ENCODE assay signal across 15 cellular contexts in genomic region chr15:44883219-44883900, GRCh38.
DNase-seq lines count a peak whose midpoint lies in the region; ATAC-seq lines count a peak whose summit lies in the region.
"Had no signal": no experiment of that assay in that cellular context is flagged by ENCODE, and none has a peak within 500 bp of the region (broad histone marks: within the 10 kb centered on the region; RNA-seq: fewer than 3 reads in every experiment).

No MANE protein-coding gene starts in this region.

- H3K9me3 Mint-ChIP-seq in activated T-cell treated with anti-CD3 and anti-CD28 coated beads, Interleukin-2, amount 50 U/mL, for 24 hours, result peaks cover 13% of the 10 kb centered on the region
- peaks cover 1% of the 10 kb centered on the region for H3K9me3 Mint-ChIP-seq in activated naive CD8-positive, alpha-beta T cell treated with anti-CD3 and anti-CD28 coated beads for 36 hours

- peak overlapping the region; percentile 88 for H3K27ac Mint-ChIP-seq in activated T-cell treated with anti-CD3 and anti-CD28 coated beads, Interleukin-2, amount 50 U/mL, for 24 hours
- H3K27ac Mint-ChIP-seq in activated naive CD8-positive, alpha-beta T cell treated with anti-CD3 and anti-CD28 coated beads for 36 hours, result peak overlapping the region; percentile 42
- H3K27ac Mint-ChIP-seq: CD8-positive, alpha-beta T cell had no signal

- peak; percentile 26 for ATAC-seq in stimulated activated naive CD8-positive, alpha-beta T cell treated with anti-CD3 and anti-CD28 coated beads, Interleukin-15, Interleukin-2, amounts not matched to agents 100 U/mL and 50 U/mL, for 24 hours
- no peak for ATAC-seq in HG03196 (IDR thresholded peaks at IDR 0.05; ENCODE audit: unreplicated experiment)
- no peak for ATAC-seq in HG03469 (IDR thresholded peaks at IDR 0.05; ENCODE audit: unreplicated experiment)
- ATAC-seq: CD8-positive, alpha-beta T cell; left colon had no signal

- H3K4me3 Mint-ChIP-seq in activated T-cell treated with anti-CD3 and anti-CD28 coated beads, Interleukin-2, amount 50 U/mL, for 24 hours, result peak overlapping the region; percentile 16
- no peak overlapping the region for H3K4me3 Mint-ChIP-seq in activated naive CD8-positive, alpha-beta T cell treated with anti-CD3 and anti-CD28 coated beads for 36 hours
- H3K4me3 Mint-ChIP-seq: CD8-positive, alpha-beta T cell had no signal

- no peak for DNase-seq in activated T-cell treated with anti-CD3 and anti-CD28 coated beads, Interleukin-2, amount 50 U/mL, for 24 hours
- DNase-seq in activated T-cell treated with anti-CD3 and anti-CD28 coated beads for 4 hours (no peak), M059J (ENCODE audit: low read depth) (peak; percentile 80), NCI-H524 treated with DMSO at 0.1 percent for 48 hours (lab: John Stamatoyannopoulos, UW) (no peak)
- no peak for DNase-seq in activated naive CD8-positive, alpha-beta T cell treated with anti-CD3 and anti-CD28 coated beads for 36 hours
- peak; percentile 12 for DNase-seq in stimulated activated naive CD8-positive, alpha-beta T cell treated with anti-CD3 and anti-CD28 coated beads, Interleukin-15, Interleukin-2, amounts not matched to agents 100 U/mL and 50 U/mL, for 24 hours
- DNase-seq: CD8-positive, alpha-beta T cell; effector CD4-positive, alpha-beta T cell; left colon; ovary; small intestine; stomach; uterus had no signal

- H3K27me3 Mint-ChIP-seq in activated T-cell treated with anti-CD3 and anti-CD28 coated beads, Interleukin-2, amount 50 U/mL, for 24 hours, result peaks cover 7% of the 10 kb centered on the region
- no peaks in the 10 kb centered on the region for H3K27me3 Mint-ChIP-seq in activated naive CD8-positive, alpha-beta T cell treated with anti-CD3 and anti-CD28 coated beads for 36 hours

- peaks cover 38% of the 10 kb centered on the region for H3K4me1 Mint-ChIP-seq in activated T-cell treated with anti-CD3 and anti-CD28 coated beads, Interleukin-2, amount 50 U/mL, for 24 hours (ENCODE audit: low read depth)
- H3K4me1 Mint-ChIP-seq in activated naive CD8-positive, alpha-beta T cell treated with anti-CD3 and anti-CD28 coated beads for 36 hours, result peaks cover 17% of the 10 kb centered on the region

- peaks cover 4% of the 10 kb centered on the region for H3K36me3 Mint-ChIP-seq in activated T-cell treated with anti-CD3 and anti-CD28 coated beads, Interleukin-2, amount 50 U/mL, for 24 hours (ENCODE audit: low read depth)
- H3K36me3 Mint-ChIP-seq in activated naive CD8-positive, alpha-beta T cell treated with anti-CD3 and anti-CD28 coated beads for 36 hours, result peaks cover 2% of the 10 kb centered on the region
- H3K36me3 Mint-ChIP-seq: CD8-positive, alpha-beta T cell had no signal

Comparison
In these comparisons a context has a peak if more than half of its experiments do, and no peak if none do; other contexts are left out.
1. DNase-seq: peak in M059J (single experiment) and stimulated activated naive CD8-positive, alpha-beta T cell treated with anti-CD3 and anti-CD28 coated beads, Interleukin-15, Interleukin-2, amounts not matched to agents 100 U/mL and 50 U/mL, for 24 hours (single experiment); none in activated T-cell treated with anti-CD3 and anti-CD28 coated beads, Interleukin-2, amount 50 U/mL, for 24 hours (single experiment), activated T-cell treated with anti-CD3 and anti-CD28 coated beads for 4 hours (single experiment), activated naive CD8-positive, alpha-beta T cell treated with anti-CD3 and anti-CD28 coated beads for 36 hours (single experiment) and NCI-H524 treated with DMSO at 0.1 percent for 48 hours (single experiment).